In the genomic region with DNA sequence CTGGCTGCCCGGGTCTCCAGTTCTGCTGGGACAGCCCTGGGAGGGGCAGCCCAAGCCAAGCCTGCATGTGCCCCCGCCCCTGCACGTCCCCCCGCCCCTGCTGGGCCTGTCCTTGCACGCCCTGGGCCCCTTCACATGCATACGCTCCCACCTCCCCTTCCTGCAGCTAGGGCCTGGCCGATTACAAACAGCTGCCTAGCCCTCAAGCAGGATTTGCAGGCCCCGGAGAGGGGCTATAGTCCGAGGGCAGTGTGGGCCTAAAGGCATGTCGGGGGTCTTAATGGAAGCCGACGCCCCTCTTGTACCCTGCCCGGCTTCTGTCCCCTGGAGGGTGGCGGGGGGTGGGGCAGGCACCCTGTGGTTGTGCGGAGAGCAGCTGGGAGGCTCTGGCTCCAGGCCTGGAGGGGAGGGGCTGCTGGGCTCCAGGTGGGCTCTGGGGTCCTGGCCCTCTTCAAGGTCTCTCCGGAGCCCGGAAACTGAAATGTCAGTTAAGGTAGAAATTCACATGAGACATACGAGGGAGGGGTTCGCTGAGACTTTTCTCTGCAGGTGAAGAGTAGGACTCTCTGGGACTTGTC, we compare ENCODE assay signal across 2 cellular contexts.
TF ChIP-seq lines count a peak whose summit lies in the region.

No MANE protein-coding gene starts in this region.

TF ChIP-seq in HepG2, 621 proteins besides CTCF, POLR2A, EP300 and RAD21:
- TF ChIP-seq RORA (CRISPR knock-in tag; IDR thresholded peaks at IDR 0.05) (no peak), ZNF530 (CRISPR knock-in tag; IDR thresholded peaks at IDR 0.05; ENCODE audit: low read depth) (no peak)

TF ChIP-seq in GM12891, 5 proteins besides CTCF, POLR2A, EP300 and RAD21:
- TF ChIP-seq PAX5 (IDR thresholded peaks at IDR 0.05; ENCODE audit: insufficient read depth, low read length, severe bottlenecking) (no peak), TAF1 (IDR thresholded peaks at IDR 0.05; ENCODE audit: low read depth, low read length) (no peak), POLR2AphosphoS5 (IDR thresholded peaks at IDR 0.05; ENCODE audit: low read depth, low read length) (no peak), POU2F2 (IDR thresholded peaks at IDR 0.05; ENCODE audit: low read depth, low read length) (no peak), SPI1 (IDR thresholded peaks at IDR 0.05; ENCODE audit: low read depth, low read length) (no peak)
